1 cellular context compared by ENCODE assay signal in the genomic region with DNA sequence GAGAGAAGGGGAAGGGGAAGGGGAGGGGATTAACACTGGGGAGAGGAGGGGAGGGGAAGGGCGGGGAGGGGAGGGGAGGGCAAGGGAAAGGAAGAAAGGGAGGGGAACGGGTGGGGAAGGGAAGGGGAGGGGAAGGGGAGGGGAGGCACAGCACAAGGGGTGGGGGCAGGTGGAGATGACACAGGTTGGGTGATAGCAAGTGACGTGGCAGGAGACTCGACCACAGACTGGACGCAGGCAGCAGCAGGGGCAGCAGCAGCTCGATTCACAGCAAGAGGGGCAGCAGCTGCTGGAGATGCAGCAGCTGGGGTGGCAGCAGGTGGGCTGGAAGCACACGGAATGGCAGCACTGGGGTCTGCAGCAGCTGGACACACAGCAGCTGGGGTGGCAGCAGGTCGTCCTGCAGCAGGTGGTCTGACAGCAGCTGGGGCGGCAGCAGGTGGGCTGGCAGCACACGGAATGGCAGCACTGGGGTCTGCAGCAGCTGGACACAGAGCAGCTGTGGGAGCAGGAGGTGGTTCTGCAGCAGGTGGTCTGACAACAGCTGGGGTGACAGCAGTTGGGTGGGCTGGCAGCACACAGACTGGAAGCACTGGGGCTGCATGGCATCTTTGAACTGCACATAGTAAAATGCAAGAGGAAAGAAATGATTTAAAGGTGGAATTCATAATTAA.
TF ChIP-seq lines count a peak whose summit lies in the region.

KRTAP4-16 (minus strand) TSS at position 624 of the 674 bp plus-strand sequence; CDS start at position 624, 0 bp downstream.

TF ChIP-seq in GM23338, 12 proteins besides CTCF, POLR2A, EP300 and RAD21:
- no peak for TF ChIP-seq CREB1 (CRISPR knock-in tag; IDR thresholded peaks at IDR 0.05; ENCODE audit: low read depth)
- no peak for TF ChIP-seq ETS1 (IDR thresholded peaks at IDR 0.05)
- no peak for TF ChIP-seq ZNF114 (CRISPR knock-in tag; IDR thresholded peaks at IDR 0.05)
- TF ChIP-seq REST (IDR thresholded peaks at IDR 0.05; ENCODE audit: unreplicated experiment), result no peak
- TF ChIP-seq JUNB (IDR thresholded peaks at IDR 0.05; ENCODE audit: unreplicated experiment), result no peak
- no peak for TF ChIP-seq ZNF331 (CRISPR knock-in tag; IDR thresholded peaks at IDR 0.05; ENCODE audit: low read depth)
- TF ChIP-seq POLR2AphosphoS5 (IDR thresholded peaks at IDR 0.05; ENCODE audit: low read depth), result no peak
- TF ChIP-seq, protein P1, sequence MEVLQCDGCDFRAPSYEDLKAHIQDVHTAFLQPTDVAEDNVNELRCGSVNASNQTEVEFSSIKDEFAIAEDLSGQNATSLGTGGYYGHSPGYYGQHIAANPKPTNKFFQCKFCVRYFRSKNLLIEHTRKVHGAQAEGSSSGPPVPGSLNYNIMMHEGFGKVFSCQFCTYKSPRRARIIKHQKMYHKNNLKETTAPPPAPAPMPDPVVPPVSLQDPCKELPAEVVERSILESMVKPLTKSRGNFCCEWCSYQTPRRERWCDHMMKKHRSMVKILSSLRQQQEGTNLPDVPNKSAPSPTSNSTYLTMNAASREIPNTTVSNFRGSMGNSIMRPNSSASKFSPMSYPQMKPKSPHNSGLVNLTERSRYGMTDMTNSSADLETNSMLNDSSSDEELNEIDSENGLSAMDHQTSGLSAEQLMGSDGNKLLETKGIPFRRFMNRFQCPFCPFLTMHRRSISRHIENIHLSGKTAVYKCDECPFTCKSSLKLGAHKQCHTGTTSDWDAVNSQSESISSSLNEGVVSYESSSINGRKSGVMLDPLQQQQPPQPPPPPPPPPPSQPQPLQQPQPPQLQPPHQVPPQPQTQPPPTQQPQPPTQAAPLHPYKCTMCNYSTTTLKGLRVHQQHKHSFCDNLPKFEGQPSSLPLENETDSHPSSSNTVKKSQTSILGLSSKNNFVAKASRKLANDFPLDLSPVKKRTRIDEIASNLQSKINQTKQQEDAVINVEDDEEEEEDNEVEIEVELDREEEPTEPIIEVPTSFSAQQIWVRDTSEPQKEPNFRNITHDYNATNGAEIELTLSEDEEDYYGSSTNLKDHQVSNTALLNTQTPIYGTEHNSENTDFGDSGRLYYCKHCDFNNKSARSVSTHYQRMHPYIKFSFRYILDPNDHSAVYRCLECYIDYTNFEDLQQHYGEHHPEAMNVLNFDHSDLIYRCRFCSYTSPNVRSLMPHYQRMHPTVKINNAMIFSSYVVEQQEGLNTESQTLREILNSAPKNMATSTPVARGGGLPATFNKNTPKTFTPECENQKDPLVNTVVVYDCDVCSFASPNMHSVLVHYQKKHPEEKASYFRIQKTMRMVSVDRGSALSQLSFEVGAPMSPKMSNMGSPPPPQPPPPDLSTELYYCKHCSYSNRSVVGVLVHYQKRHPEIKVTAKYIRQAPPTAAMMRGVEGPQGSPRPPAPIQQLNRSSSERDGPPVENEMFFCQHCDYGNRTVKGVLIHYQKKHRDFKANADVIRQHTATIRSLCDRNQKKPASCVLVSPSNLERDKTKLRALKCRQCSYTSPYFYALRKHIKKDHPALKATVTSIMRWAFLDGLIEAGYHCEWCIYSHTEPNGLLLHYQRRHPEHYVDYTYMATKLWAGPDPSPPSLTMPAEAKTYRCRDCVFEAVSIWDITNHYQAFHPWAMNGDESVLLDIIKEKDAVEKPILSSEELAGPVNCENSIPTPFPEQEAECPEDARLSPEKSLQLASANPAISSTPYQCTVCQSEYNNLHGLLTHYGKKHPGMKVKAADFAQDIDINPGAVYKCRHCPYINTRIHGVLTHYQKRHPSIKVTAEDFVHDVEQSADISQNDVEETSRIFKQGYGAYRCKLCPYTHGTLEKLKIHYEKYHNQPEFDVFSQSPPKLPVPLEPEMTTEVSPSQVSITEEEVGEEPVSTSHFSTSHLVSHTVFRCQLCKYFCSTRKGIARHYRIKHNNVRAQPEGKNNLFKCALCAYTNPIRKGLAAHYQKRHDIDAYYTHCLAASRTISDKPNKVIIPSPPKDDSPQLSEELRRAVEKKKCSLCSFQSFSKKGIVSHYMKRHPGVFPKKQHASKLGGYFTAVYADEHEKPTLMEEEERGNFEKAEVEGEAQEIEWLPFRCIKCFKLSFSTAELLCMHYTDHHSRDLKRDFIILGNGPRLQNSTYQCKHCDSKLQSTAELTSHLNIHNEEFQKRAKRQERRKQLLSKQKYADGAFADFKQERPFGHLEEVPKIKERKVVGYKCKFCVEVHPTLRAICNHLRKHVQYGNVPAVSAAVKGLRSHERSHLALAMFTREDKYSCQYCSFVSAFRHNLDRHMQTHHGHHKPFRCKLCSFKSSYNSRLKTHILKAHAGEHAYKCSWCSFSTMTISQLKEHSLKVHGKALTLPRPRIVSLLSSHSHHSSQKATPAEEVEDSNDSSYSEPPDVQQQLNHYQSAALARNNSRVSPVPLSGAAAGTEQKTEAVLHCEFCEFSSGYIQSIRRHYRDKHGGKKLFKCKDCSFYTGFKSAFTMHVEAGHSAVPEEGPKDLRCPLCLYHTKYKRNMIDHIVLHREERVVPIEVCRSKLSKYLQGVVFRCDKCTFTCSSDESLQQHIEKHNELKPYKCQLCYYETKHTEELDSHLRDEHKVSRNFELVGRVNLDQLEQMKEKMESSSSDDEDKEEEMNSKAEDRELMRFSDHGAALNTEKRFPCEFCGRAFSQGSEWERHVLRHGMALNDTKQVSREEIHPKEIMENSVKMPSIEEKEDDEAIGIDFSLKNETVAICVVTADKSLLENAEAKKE (CRISPR knock-in tag; IDR thresholded peaks at IDR 0.05), result no peak
TF ChIP-seq in GM23338: peak in this region for 0.
